9 cellular contexts compared by ENCODE assay signal in genomic region chr13:107864543-107865460, GRCh38.
DNase-seq lines count a peak whose midpoint lies in the region; ATAC-seq and TF ChIP-seq lines count a peak whose summit lies in the region.
"Had no signal": no experiment of that assay in that cellular context is flagged by ENCODE, and none has a peak within 500 bp of the region (broad histone marks: within the 10 kb centered on the region; RNA-seq: fewer than 3 reads in every experiment).

No MANE protein-coding gene starts in this region.

- H3K9me3 Mint-ChIP-seq in T-helper 1 cell treated with Interleukin-12 subunit alpha and Interleukin-12 subunit beta and Interleukin-4 antibody, amounts not matched to agents 30 μg/mL and 1 μg/mL, for 36 hours: peaks cover 5% of the 10 kb centered on the region

- no peak overlapping the region for H3K4me3 Mint-ChIP-seq in T-helper 1 cell treated with Interleukin-12 subunit alpha and Interleukin-12 subunit beta and Interleukin-4 antibody, amounts not matched to agents 30 μg/mL and 1 μg/mL, for 36 hours

- peak; percentile 46 for DNase-seq in AG10803 (ENCODE audit: low read depth)
- peak; percentile 6 for DNase-seq in HFF-Myc (ENCODE audit: extremely low read depth, low read depth)
- DNase-seq in hepatocyte (ENCODE audit: low spot score): peak; percentile 84
- DNase-seq in NOMO-1 treated with dmso at 0.1 percent for 144 hours (lab: John Stamatoyannopoulos, UW; ENCODE audit: unreplicated experiment): no peak
- DNase-seq in NCI-H446 treated with DMSO at 0.1 percent for 48 hours (lab: John Stamatoyannopoulos, UW): no peak

- H3K27ac Mint-ChIP-seq in T-helper 1 cell treated with Interleukin-12 subunit alpha and Interleukin-12 subunit beta and Interleukin-4 antibody, amounts not matched to agents 30 μg/mL and 1 μg/mL, for 36 hours: peak overlapping the region; percentile 49
- H3K27ac Mint-ChIP-seq: activated naive CD4-positive, alpha-beta T cell treated with anti-CD3 and anti-CD28 coated beads, Interleukin-2, amount 50 U/mL, for 72 hours had no signal

- H4K20me1 ChIP-seq in hepatocyte (ENCODE audit: insufficient read depth, poor library complexity, severe bottlenecking): no peaks in the 10 kb centered on the region

- H3K27me3 Mint-ChIP-seq in T-helper 1 cell treated with Interleukin-12 subunit alpha and Interleukin-12 subunit beta and Interleukin-4 antibody, amounts not matched to agents 30 μg/mL and 1 μg/mL, for 36 hours (ENCODE audit: low read depth): peaks cover 31% of the 10 kb centered on the region

- peaks cover 1% of the 10 kb centered on the region for H3K36me3 Mint-ChIP-seq in T-helper 1 cell treated with Interleukin-12 subunit alpha and Interleukin-12 subunit beta and Interleukin-4 antibody, amounts not matched to agents 30 μg/mL and 1 μg/mL, for 36 hours (ENCODE audit: low read depth)

- H2AFZ ChIP-seq in hepatocyte: no peak overlapping the region

- H3K27me3 ChIP-seq in hepatocyte: peaks cover 32% of the 10 kb centered on the region

- no peaks in the 10 kb centered on the region for H3K9me3 ChIP-seq in hepatocyte (ENCODE audit: low read depth)

- TF ChIP-seq CTCF in AG10803 (conservative IDR thresholded peaks at IDR 0.05; ENCODE audit: low read length): no peak
- no peak for TF ChIP-seq CTCF in HFF-Myc (IDR thresholded peaks at IDR 0.05; ENCODE audit: low read depth, low read length, missing control alignments)
- TF ChIP-seq CTCF in hepatocyte (IDR thresholded peaks at IDR 0.05; ENCODE audit: poor library complexity): no peak

- 32% methylated on average over 11 of the region's 11 CpGs for WGBS in hepatocyte (ENCODE audit: low lambda C conversion rate, missing lambda C conversion rate)

- no peaks in the 10 kb centered on the region for H3K9me2 ChIP-seq in hepatocyte (replicated peaks; ENCODE audit: insufficient read depth)

- peak overlapping the region; percentile 95 for H3K4me2 ChIP-seq in hepatocyte

- H3K27ac ChIP-seq in hepatocyte: no peak overlapping the region

- no peaks in the 10 kb centered on the region for H3K79me2 ChIP-seq in hepatocyte

- H3K4me1 Mint-ChIP-seq in T-helper 1 cell treated with Interleukin-12 subunit alpha and Interleukin-12 subunit beta and Interleukin-4 antibody, amounts not matched to agents 30 μg/mL and 1 μg/mL, for 36 hours (ENCODE audit: low read depth): no peaks in the 10 kb centered on the region

- H3K36me3 ChIP-seq in hepatocyte (replicated peaks; ENCODE audit: insufficient read depth, low read depth): no peaks in the 10 kb centered on the region

- H3K4me3 ChIP-seq in AG10803 (ENCODE audit: low read length): peak overlapping the region; percentile 58; the same call in 1 of the 2 replicates
- H3K4me3 ChIP-seq in HFF-Myc (replicated peaks; ENCODE audit: low read depth, low read length): no peak overlapping the region
- peak overlapping the region; percentile 50 for H3K4me3 ChIP-seq in hepatocyte

- no peak for ATAC-seq in GM19023 (IDR thresholded peaks at IDR 0.05; ENCODE audit: unreplicated experiment)
- no peak for ATAC-seq in GM21737 (IDR thresholded peaks at IDR 0.05; ENCODE audit: unreplicated experiment)
- ATAC-seq: activated naive CD4-positive, alpha-beta T cell treated with anti-CD3 and anti-CD28 coated beads, Interleukin-2, amount 50 U/mL, for 72 hours had no signal

- H3K4me1 ChIP-seq in hepatocyte (ENCODE audit: insufficient read depth): no peaks in the 10 kb centered on the region

Comparison
In these comparisons a context has a peak if more than half of its experiments do, and no peak if none do; other contexts are left out.
1. DNase-seq: peak in AG10803 (single experiment), HFF-Myc (single experiment) and hepatocyte (single experiment); none in NOMO-1 treated with dmso at 0.1 percent for 144 hours (single experiment) and NCI-H446 treated with DMSO at 0.1 percent for 48 hours (single experiment).